ENCODE assay signal across 11 cellular contexts in genomic region chr5:167970002-167970401, GRCh38.
DNase-seq lines count a peak whose midpoint lies in the region; ATAC-seq and TF ChIP-seq lines count a peak whose summit lies in the region.
"Had no signal": no experiment of that assay in that cellular context is flagged by ENCODE, and none has a peak within 500 bp of the region (broad histone marks: within the 10 kb centered on the region; RNA-seq: fewer than 3 reads in every experiment).

No MANE protein-coding gene starts in this region.

- peak; percentile 29 for DNase-seq in Daoy (ENCODE audit: low read depth)
- DNase-seq in cardiac fibroblast (ENCODE audit: low read depth in 2 of 2), result peak; percentile 11 to 26
- DNase-seq in DMS79 (lab: John Stamatoyannopoulos, UW), result no peak
- no peak for DNase-seq in NCI-H524 treated with DMSO at 0.1 percent for 48 hours (lab: John Stamatoyannopoulos, UW)
- no peak for DNase-seq in central memory CD4-positive, alpha-beta T cell
- no peak for DNase-seq in CD4-positive, alpha-beta T cell
- DNase-seq: effector memory CD4-positive, alpha-beta T cell; NCI-H1417 treated with DMSO at 0.1 percent for 48 hours had no signal

- H3K4me3 Mint-ChIP-seq in CD4-positive, alpha-beta T cell, result no peak overlapping the region
- H3K4me3 Mint-ChIP-seq: T-helper 2 cell treated with Interferon-gamma antibody and Interleukin-4, amounts not matched to agents 5 μg/mL and 100 μg/mL, for 36 hours had no signal

- no peak overlapping the region for H3K4me3 ChIP-seq in cardiac fibroblast (replicated peaks in 1 of 2; ENCODE audit: low read depth in 2 of 2, low read length in 2 of 2)

- ATAC-seq in GM19452 (IDR thresholded peaks at IDR 0.05; ENCODE audit: unreplicated experiment), result peak; percentile 60
- peak; percentile 45 for ATAC-seq in HG03108 (IDR thresholded peaks at IDR 0.05; ENCODE audit: unreplicated experiment)
- no peak for ATAC-seq in CD4-positive, alpha-beta T cell (ENCODE audit: poor library complexity)

- H3K9me3 Mint-ChIP-seq in CD4-positive, alpha-beta T cell, result no peaks in the 10 kb centered on the region
- H3K9me3 Mint-ChIP-seq: T-helper 2 cell treated with Interferon-gamma antibody and Interleukin-4, amounts not matched to agents 5 μg/mL and 100 μg/mL, for 36 hours had no signal

- H3K4me1 Mint-ChIP-seq in CD4-positive, alpha-beta T cell (ENCODE audit: low read depth), result no peaks in the 10 kb centered on the region

- H3K9me3 ChIP-seq in CD4-positive, alpha-beta T cell (ENCODE audit: control insufficient read depth, low read length), result no peaks in the 10 kb centered on the region

- no peaks in the 10 kb centered on the region for H3K27me3 ChIP-seq in CD4-positive, alpha-beta T cell (ENCODE audit: control insufficient read depth, insufficient read depth, low read length)

- TF ChIP-seq CTCF in cardiac fibroblast (IDR thresholded peaks at IDR 0.05; ENCODE audit: low read depth, low read length), result no peak
- no peak for TF ChIP-seq CTCF in CD4-positive, alpha-beta T cell (IDR thresholded peaks at IDR 0.05)

- H3K27ac Mint-ChIP-seq in CD4-positive, alpha-beta T cell, result no peak overlapping the region
- H3K27ac Mint-ChIP-seq: T-helper 2 cell treated with Interferon-gamma antibody and Interleukin-4, amounts not matched to agents 5 μg/mL and 100 μg/mL, for 36 hours had no signal

- intact Hi-C loops in CD4-positive, alpha-beta T cell (cut with DNase I, micrococcal nuclease), result no loop called here

- H3K36me3 Mint-ChIP-seq in CD4-positive, alpha-beta T cell (ENCODE audit: low read depth), result no peaks in the 10 kb centered on the region

- H3K27me3 Mint-ChIP-seq in CD4-positive, alpha-beta T cell, result no peaks in the 10 kb centered on the region

- POLR2A ChIA-PET in CD4-positive, alpha-beta T cell (lab: Charles Lee), result no interaction called here

- CTCF ChIA-PET in CD4-positive, alpha-beta T cell (lab: Charles Lee), result no interaction called here

- H3K27ac ChIP-seq in CD4-positive, alpha-beta T cell (ENCODE audit: low read depth, low read length), result no peak overlapping the region

Comparison
In these comparisons a context has a peak if more than half of its experiments do, and no peak if none do; other contexts are left out.
1. DNase-seq: peak in Daoy (single experiment) and cardiac fibroblast (2 of 2); none in DMS79 (single experiment), NCI-H524 treated with DMSO at 0.1 percent for 48 hours (single experiment), central memory CD4-positive, alpha-beta T cell (single experiment) and CD4-positive, alpha-beta T cell (0 of 10).